Comparison of ENCODE assay signal across 9 cellular contexts in genomic region chr19:1672038-1672768, GRCh38. TPM values are rescaled to one million over a fixed set of nuclear protein-coding genes. Genes with fewer than 3 reads are reported as not detected.
DNase-seq lines count a peak whose midpoint lies in the region; ATAC-seq and TF ChIP-seq lines count a peak whose summit lies in the region.
"Had no signal": no experiment of that assay in that cellular context is flagged by ENCODE, and none has a peak within 500 bp of the region (broad histone marks: within the 10 kb centered on the region; RNA-seq: fewer than 3 reads in every experiment).

No MANE protein-coding gene starts in this region.

- POLR2A ChIA-PET in naive thymus-derived CD8-positive, alpha-beta T cell (lab: Charles Lee) = interaction anchor here (0.6 to 1.7 kb wide), 3 partner anchors 21 to 126 kb away, joined by 3 to 6 read pairs (median 4); no protein-coding TSS in a partner anchor

- no peaks in the 10 kb centered on the region for H4K20me1 ChIP-seq in KMS-11 (ENCODE audit: insufficient read depth)

- peaks cover 9% of the 10 kb centered on the region for H3K36me3 Mint-ChIP-seq in effector memory CD8-positive, alpha-beta T cell (ENCODE audit: insufficient read depth)
- peaks cover 0 to 6% (median 4%) of the 10 kb centered on the region in 3 donors for H3K36me3 Mint-ChIP-seq in naive thymus-derived CD8-positive, alpha-beta T cell

- TF ChIP-seq POLR2A in uterus (IDR thresholded peaks at IDR 0.05) = no peak

- H3K79me2 ChIP-seq in KMS-11 (ENCODE audit: insufficient read depth, low read depth) = no peaks in the 10 kb centered on the region

- H3K27ac Mint-ChIP-seq in effector memory CD8-positive, alpha-beta T cell = no peak overlapping the region
- no peak overlapping the region for H3K27ac Mint-ChIP-seq in naive thymus-derived CD8-positive, alpha-beta T cell

- DNase-seq in Caki2 (ENCODE audit: low read depth) = peak; percentile 22
- DNase-seq in activated CD4-positive, alpha-beta T cell treated with anti-CD3 and anti-CD28 coated beads, Interleukin-2, amount 50 U/mL, for 4 hours = peak; percentile 54 to 55
- peak; percentile 48 to 50 (median 49) for DNase-seq in effector memory CD8-positive, alpha-beta T cell
- DNase-seq in naive thymus-derived CD8-positive, alpha-beta T cell = peak; percentile 21 to 73 (median 56)
- peak in 1 of 2 donors; percentile 34 for DNase-seq in uterus

- no peaks in the 10 kb centered on the region for H3K9me3 Mint-ChIP-seq in effector memory CD8-positive, alpha-beta T cell
- no peaks in the 10 kb centered on the region for H3K9me3 Mint-ChIP-seq in naive thymus-derived CD8-positive, alpha-beta T cell

- H3K27me3 ChIP-seq in KMS-11 (ENCODE audit: insufficient read depth, low read depth) (peaks cover 50% of the 10 kb centered on the region), uterus (peaks cover 25 to 57% of the 10 kb centered on the region in 2 donors)

- peak overlapping the region; percentile 68 for H3K4me2 ChIP-seq in KMS-11

- H3K27me3 Mint-ChIP-seq in effector memory CD8-positive, alpha-beta T cell = peaks cover 34 to 70% of the 10 kb centered on the region in 2 donors
- H3K27me3 Mint-ChIP-seq in naive thymus-derived CD8-positive, alpha-beta T cell = peaks cover 17 to 70% (median 45%) of the 10 kb centered on the region in 5 donors

- TF ChIP-seq CTCF in KMS-11 (conservative IDR thresholded peaks at IDR 0.05; ENCODE audit: low read depth, low read length) (peak; percentile 83), uterus (IDR thresholded peaks at IDR 0.05) (peak; percentile 46 to 76 (median 56))

- in situ Hi-C loops in Caki2 (cut with HindIII; ENCODE audit: low pct_unique_long_range_greater_than_20kb, low sequenced_read_pairs) = no loop called here

- H3K4me1 ChIP-seq in KMS-11 (ENCODE audit: low read depth, poor library complexity, severe bottlenecking) = peaks cover 18% of the 10 kb centered on the region
- peaks cover 0 to 14% of the 10 kb centered on the region in 2 donors for H3K4me1 ChIP-seq in uterus

- H3K4me1 Mint-ChIP-seq in effector memory CD8-positive, alpha-beta T cell (ENCODE audit: low read depth in 2 of 2) = peaks cover 3 to 7% of the 10 kb centered on the region in 2 donors
- H3K4me1 Mint-ChIP-seq in naive thymus-derived CD8-positive, alpha-beta T cell = peaks cover 11 to 32% (median 22%) of the 10 kb centered on the region in 4 donors

- ATAC-seq in effector memory CD8-positive, alpha-beta T cell (replicated peaks) = peak; percentile 56
- peak; percentile 63 to 68 for ATAC-seq in naive thymus-derived CD8-positive, alpha-beta T cell
- ATAC-seq in HG03442 (IDR thresholded peaks at IDR 0.05; ENCODE audit: unreplicated experiment) = no peak
- ATAC-seq in HG03460 (IDR thresholded peaks at IDR 0.05; ENCODE audit: unreplicated experiment) = no peak

- intact Hi-C loops in uterus (cut with DNase I; ENCODE audit: low total_unique reads) = no loop called here

- H3K9ac ChIP-seq in KMS-11 = peak overlapping the region; percentile 41; the same call in 1 of the 2 replicates

- H3K4me3 Mint-ChIP-seq in effector memory CD8-positive, alpha-beta T cell = no peak overlapping the region
- H3K4me3 Mint-ChIP-seq in naive thymus-derived CD8-positive, alpha-beta T cell = peak overlapping the region in 4 of 10 donors; percentile 38 to 58 (median 47)

- no peak overlapping the region for H3K4me3 ChIP-seq in KMS-11 (IDR thresholded peaks at IDR 0.05; ENCODE audit: insufficient read depth, low read depth, low read length)
- H3K4me3 ChIP-seq in uterus = no peak overlapping the region
- H3K4me3 ChIP-seq: SJCRH30 had no signal

- H3K27ac ChIP-seq in KMS-11 = no peak overlapping the region
- no peak overlapping the region for H3K27ac ChIP-seq in uterus
- H3K27ac ChIP-seq: SJCRH30 had no signal

- H3K36me3 ChIP-seq in KMS-11 (ENCODE audit: insufficient read depth) = no peaks in the 10 kb centered on the region
- no peaks in the 10 kb centered on the region for H3K36me3 ChIP-seq in uterus
- H3K36me3 ChIP-seq: SJCRH30 had no signal

- peak overlapping the region; percentile 66 for H2AFZ ChIP-seq in KMS-11 (ENCODE audit: low read depth)

- H3K9me3 ChIP-seq in uterus = no peaks in the 10 kb centered on the region
- H3K9me3 ChIP-seq: SJCRH30 had no signal

RNA-seq across cellular contexts. Expression of gene TCF3, which starts 19.8 kb away (rescaled TPM):
- total RNA-seq in Caki2 (2014; rRNA removed; shearing (Covaris generic); ENCODE audit: low replicate concordance) = 40.2 and 65.0 TPM in 2 replicates
- total RNA-seq in naive thymus-derived CD8-positive, alpha-beta T cell = 100 to 1,000 TPM in 1 of 2 experiments, 10 to 100 TPM in 1; 97.4 to 102 TPM
- polyA plus RNA-seq in naive thymus-derived CD8-positive, alpha-beta T cell = 10 to 100 TPM in 2 of 3 donors, 1 to 10 TPM in 1; 7.8 to 33.0 (median 13.0) TPM
- total RNA-seq in uterus = 100 to 1,000 TPM in 1 of 4 donors, 10 to 100 TPM in 3; 15.6 to 132 (median 65.7) TPM

Comparison
In these comparisons a context has a peak if more than half of its experiments do, and no peak if none do; other contexts are left out.
1. ATAC-seq: peak in effector memory CD8-positive, alpha-beta T cell (single experiment) and naive thymus-derived CD8-positive, alpha-beta T cell (2 of 2); none in HG03442 (single experiment) and HG03460 (single experiment).